In genomic region chr20:3820901-3821727, GRCh38 we compare ENCODE assay signal across 8 cellular contexts. TPM values are rescaled to one million over a fixed set of nuclear protein-coding genes. Genes with fewer than 3 reads are reported as not detected.
DNase-seq lines count a peak whose midpoint lies in the region; ATAC-seq, FAIRE-seq and TF ChIP-seq lines count a peak whose summit lies in the region.

No MANE protein-coding gene starts in this region.

- peak overlapping the region; percentile 98 for H3K27ac Mint-ChIP-seq in activated naive CD8-positive, alpha-beta T cell treated with anti-CD3 and anti-CD28 coated beads, Interleukin-2, amount 10 ng/mL, durations not matched to agents 7 days and 5 days

- H3K9me3 ChIP-seq in heart right ventricle (no peaks in the 10 kb centered on the region), liver (ENCODE audit: control insufficient read depth in 4 of 4, low read length in 3 of 4) (no peaks in the 10 kb centered on the region), upper lobe of right lung (no peaks in the 10 kb centered on the region)

- TF ChIP-seq RAD21 in liver (IDR thresholded peaks at IDR 0.05) = peak; percentile 34 to 47

- no peaks in the 10 kb centered on the region for H3K27me3 Mint-ChIP-seq in activated naive CD8-positive, alpha-beta T cell treated with anti-CD3 and anti-CD28 coated beads, Interleukin-2, amount 10 ng/mL, durations not matched to agents 7 days and 5 days

- ATAC-seq in heart right ventricle (peak in 1 of 8 donors; percentile 0), Right ventricle myocardium superior (ENCODE audit: poor library complexity) (no peak), upper lobe of right lung (no peak)
- ATAC-seq in activated naive CD8-positive, alpha-beta T cell treated with anti-CD3 and anti-CD28 coated beads, Interleukin-2, amount 10 ng/mL, durations not matched to agents 7 days and 5 days (ENCODE audit: low read depth) = no peak

- FAIRE-seq in H54 (lab: Jason Lieb, UNC) = no peak

- 39% methylated on average over 20 of the region's 20 CpGs for WGBS in heart right ventricle, 2 donors
- 43% methylated on average over 20 of the region's 20 CpGs for WGBS in liver

- no peaks in the 10 kb centered on the region for H3K9me3 Mint-ChIP-seq in activated naive CD8-positive, alpha-beta T cell treated with anti-CD3 and anti-CD28 coated beads, Interleukin-2, amount 10 ng/mL, durations not matched to agents 7 days and 5 days

- H3K4me1 ChIP-seq in heart right ventricle (peaks cover 3 to 45% (median 35%) of the 10 kb centered on the region in 9 donors), liver (ENCODE audit: control insufficient read depth in 4 of 4, insufficient read depth in 4 of 4, low read length in 3 of 4) (peaks cover 0 to 21% (median 13%) of the 10 kb centered on the region in 4 donors), upper lobe of right lung (peaks cover 18% of the 10 kb centered on the region)

- H3K27ac ChIP-seq in heart right ventricle (peak overlapping the region; percentile 94 to 100 (median 98)), liver (ENCODE audit: low read depth in 1 of 2, low read length in 2 of 2) (peak overlapping the region; percentile 96 to 99), upper lobe of right lung (peak overlapping the region; percentile 99)

- H3K4me3 Mint-ChIP-seq in activated naive CD8-positive, alpha-beta T cell treated with anti-CD3 and anti-CD28 coated beads, Interleukin-2, amount 10 ng/mL, durations not matched to agents 7 days and 5 days = peak overlapping the region; percentile 86

- TF ChIP-seq POLR2A in H54 (IDR thresholded peaks at IDR 0.05; ENCODE audit: low read depth, low read length) = no peak

- H3K36me3 Mint-ChIP-seq in activated naive CD8-positive, alpha-beta T cell treated with anti-CD3 and anti-CD28 coated beads, Interleukin-2, amount 10 ng/mL, durations not matched to agents 7 days and 5 days = peaks cover 2% of the 10 kb centered on the region

- intact Hi-C loops in heart right ventricle (cut with DNase I) (loop anchor here in 9 of 10 donors (1.0 to 5.0 kb wide), 5 partner anchors 26 to 39 kb away; partner anchors contain the start of genes CENPB (in 7 of the 9), MAVS (in 1 of the 9) and SPEF1 (in 1 of the 9)), Right ventricle myocardium superior (cut with DNase I) (no loop called here), upper lobe of right lung (cut with DNase I) (loop anchor here (5.0 kb wide), 1 partner anchor 34 kb away; the partner anchor contains the start of gene CENPB)

- H3K27me3 ChIP-seq in heart right ventricle (no peaks in the 10 kb centered on the region), liver (ENCODE audit: control insufficient read depth in 4 of 4, insufficient read depth in 4 of 4, low read length in 3 of 4) (no peaks in the 10 kb centered on the region), upper lobe of right lung (no peaks in the 10 kb centered on the region)

- no peak for DNase-seq in heart right ventricle
- DNase-seq in Right ventricle myocardium superior = no peak
- DNase-seq in activated naive CD8-positive, alpha-beta T cell treated with anti-CD3 and anti-CD28 coated beads, Interleukin-2, amount 10 ng/mL, durations not matched to agents 7 days and 5 days = no peak
- no peak for DNase-seq in upper lobe of right lung
- no peak for DNase-seq in H54 (ENCODE audit: insufficient read length, low spot score)
- no peak for DNase-seq in stimulated activated CD8-positive, alpha-beta memory T cell treated with anti-CD3 and anti-CD28 coated beads, Interleukin-4, amount 100 ng/mL, for 48 hours
- DNase-seq in NCI-H510A treated with DMSO at 0.1 percent for 48 hours (lab: John Stamatoyannopoulos, UW) = no peak

- H3K36me3 ChIP-seq in heart right ventricle (peaks cover 0 to 43% (median 13%) of the 10 kb centered on the region in 9 donors), liver (ENCODE audit: control insufficient read depth in 4 of 4, insufficient read depth in 3 of 4, low read depth in 1 of 4, low read length in 3 of 4) (peaks cover 3 to 35% (median 16%) of the 10 kb centered on the region in 4 donors), upper lobe of right lung (peaks cover 37% of the 10 kb centered on the region)

- H3K4me3 ChIP-seq in heart right ventricle (peak overlapping the region; percentile 65 to 81 (median 78)), liver (ENCODE audit: low read depth in 1 of 3, low read length in 3 of 3) (peak overlapping the region; percentile 82 to 90 (median 84)), upper lobe of right lung (peak overlapping the region; percentile 75)

- TF ChIP-seq CTCF in heart right ventricle (IDR thresholded peaks at IDR 0.05) (no peak), liver (IDR thresholded peaks at IDR 0.05; ENCODE audit: low read depth, low read length, missing input control) (no peak), upper lobe of right lung (IDR thresholded peaks at IDR 0.05) (no peak)

- POLR2A ChIA-PET in activated naive CD8-positive, alpha-beta T cell treated with anti-CD3 and anti-CD28 coated beads, Interleukin-2, amount 10 ng/mL, durations not matched to agents 7 days and 5 days (lab: Charles Lee) = interaction anchor here (0.7 to 4.0 kb wide), 17 partner anchors 10 to 67 kb away, joined by 3 to 52 read pairs (median 5); partner anchors contain the start of genes ADISSP, CDC25B, CENPB and SPEF1

- H3K4me1 Mint-ChIP-seq in activated naive CD8-positive, alpha-beta T cell treated with anti-CD3 and anti-CD28 coated beads, Interleukin-2, amount 10 ng/mL, durations not matched to agents 7 days and 5 days = peaks cover 32% of the 10 kb centered on the region

- H3K9ac ChIP-seq in liver (ENCODE audit: low read depth in 1 of 2, low read length in 2 of 2) = peak overlapping the region; percentile 66 to 99

TF ChIP-seq in liver, 16 proteins besides CTCF, POLR2A, EP300 and RAD21 (continues in another document):
- TF ChIP-seq HNF4G (IDR thresholded peaks at IDR 0.05) (no peak), SP1 (IDR thresholded peaks at IDR 0.05) (no peak), YY1 (IDR thresholded peaks at IDR 0.05) (peak; percentile 10), REST (IDR thresholded peaks at IDR 0.05) (no peak), GABPA (IDR thresholded peaks at IDR 0.05 in 1 of 2, conservative IDR thresholded peaks at IDR 0.05 in 1 of 2) (no peak)

RNA-seq across cellular contexts. Expression of gene AP5S1, which starts 0.8 kb away (rescaled TPM):
- 10 to 100 TPM; 12.0 to 17.5 (median 14.7) TPM for total RNA-seq in heart right ventricle
- 1 to 10 TPM; 7.2 to 9.8 TPM for polyA plus RNA-seq in heart right ventricle
- total RNA-seq in Right ventricle myocardium superior = 11.0 TPM
- 10 to 100 TPM; 11.1 to 12.5 TPM for total RNA-seq in activated naive CD8-positive, alpha-beta T cell treated with anti-CD3 and anti-CD28 coated beads, Interleukin-2, amount 10 ng/mL, durations not matched to agents 7 days and 5 days
- 10 to 100 TPM in 1 of 2 donors, 1 to 10 TPM in 1; 9.2 to 14.5 TPM for total RNA-seq in liver
- 10 to 100 TPM in 1 of 2 donors, 1 to 10 TPM in 1; 9.1 to 13.1 TPM for polyA plus RNA-seq in liver
- total RNA-seq in upper lobe of right lung = 13.1 TPM

RNA-seq across cellular contexts. Expression of gene CDC25B, which starts 25.0 kb away (rescaled TPM):
- total RNA-seq in heart right ventricle = 10 to 100 TPM in 2 of 10 donors, 1 to 10 TPM in 8; 2.8 to 17.3 (median 5.0) TPM
- 10 to 100 TPM; 12.6 to 15.9 TPM for polyA plus RNA-seq in heart right ventricle
- total RNA-seq in Right ventricle myocardium superior = 5.7 TPM
- 100 to 1,000 TPM; 263 to 264 TPM for total RNA-seq in activated naive CD8-positive, alpha-beta T cell treated with anti-CD3 and anti-CD28 coated beads, Interleukin-2, amount 10 ng/mL, durations not matched to agents 7 days and 5 days
- 10 to 100 TPM in 1 of 2 donors, 1 to 10 TPM in 1; 4.4 to 11.9 TPM for total RNA-seq in liver
- 10 to 100 TPM in 1 of 2 donors, 1 to 10 TPM in 1; 6.5 to 12.9 TPM for polyA plus RNA-seq in liver
- 136 TPM for total RNA-seq in upper lobe of right lung

RNA-seq across cellular contexts. Expression of gene MAVS, which starts 25.5 kb away (rescaled TPM):
- total RNA-seq in heart right ventricle (10 to 100 TPM; 36.3 to 48.7 (median 46.1) TPM), Right ventricle myocardium superior (35.7 TPM), liver (10 to 100 TPM; 17.2 to 20.9 TPM), upper lobe of right lung (41.5 TPM)
- polyA plus RNA-seq in heart right ventricle (10 to 100 TPM; 17.5 to 38.6 TPM), liver (1 to 10 TPM; 4.7 to 6.5 TPM)
- 10 to 100 TPM; 36.3 to 36.8 TPM for total RNA-seq in activated naive CD8-positive, alpha-beta T cell treated with anti-CD3 and anti-CD28 coated beads, Interleukin-2, amount 10 ng/mL, durations not matched to agents 7 days and 5 days

RNA-seq across cellular contexts. Expression of gene CENPB, which starts 34.6 kb away (rescaled TPM):
- total RNA-seq in heart right ventricle (10 to 100 TPM; 52.3 to 95.7 (median 67.7) TPM), Right ventricle myocardium superior (68.3 TPM), liver (10 to 100 TPM; 20.3 to 30.5 TPM), upper lobe of right lung (94.6 TPM)
- polyA plus RNA-seq in heart right ventricle (10 to 100 TPM; 52.9 to 76.5 TPM), liver (10 to 100 TPM in 1 of 2 donors, 1 to 10 TPM in 1; 4.5 to 32.4 TPM)
- total RNA-seq in activated naive CD8-positive, alpha-beta T cell treated with anti-CD3 and anti-CD28 coated beads, Interleukin-2, amount 10 ng/mL, durations not matched to agents 7 days and 5 days = 10 to 100 TPM; 63.3 to 65.7 TPM

RNA-seq across cellular contexts. Expression of gene SPEF1, which starts 39.9 kb away (rescaled TPM):
- total RNA-seq in heart right ventricle (under 1 TPM in 6 of 10 donors, not detected in 4; 0.16 to 0.47 (median 0.23) TPM), Right ventricle myocardium superior (0.32 TPM), liver (not detected), upper lobe of right lung (0.46 TPM)
- polyA plus RNA-seq in heart right ventricle (under 1 TPM; 0.07 to 0.29 TPM), liver (not detected)
- total RNA-seq in activated naive CD8-positive, alpha-beta T cell treated with anti-CD3 and anti-CD28 coated beads, Interleukin-2, amount 10 ng/mL, durations not matched to agents 7 days and 5 days = not detected
